Comparison of ENCODE assay signal across 1 cellular context in genomic region chr4:175470141-175470540, GRCh38.
TF ChIP-seq lines count a peak whose summit lies in the region.

No MANE protein-coding gene starts in this region.

TF ChIP-seq in IMR-90, 13 proteins besides CTCF, POLR2A, EP300 and RAD21:
- no peak for TF ChIP-seq SMC3 (IDR thresholded peaks at IDR 0.05; ENCODE audit: low read depth, low read length)
- no peak for TF ChIP-seq CEBPB (IDR thresholded peaks at IDR 0.05; ENCODE audit: low read depth, low read length)
- TF ChIP-seq MAZ (IDR thresholded peaks at IDR 0.05; ENCODE audit: borderline replicate concordance, low read depth, low read length) = no peak
- TF ChIP-seq RCOR1 (IDR thresholded peaks at IDR 0.05; ENCODE audit: insufficient replicate concordance, low read length) = no peak
- TF ChIP-seq USF2 (IDR thresholded peaks at IDR 0.05; ENCODE audit: low read depth, low read length) = no peak
- TF ChIP-seq CHD1 (IDR thresholded peaks at IDR 0.05; ENCODE audit: low read depth, low read length) = no peak
- TF ChIP-seq NFE2L2 (IDR thresholded peaks at IDR 0.05; ENCODE audit: low read depth, low read length) = no peak
- TF ChIP-seq RFX5 (IDR thresholded peaks at IDR 0.05; ENCODE audit: low read depth, low read length) = no peak
- TF ChIP-seq MXI1 (IDR thresholded peaks at IDR 0.05; ENCODE audit: borderline replicate concordance, low read depth, low read length) = no peak
- no peak for TF ChIP-seq ELK1 (IDR thresholded peaks at IDR 0.05; ENCODE audit: borderline replicate concordance, low read depth, low read length)
- no peak for TF ChIP-seq BHLHE40 (IDR thresholded peaks at IDR 0.05; ENCODE audit: low read depth, low read length)
- no peak for TF ChIP-seq FOS (IDR thresholded peaks at IDR 0.05; ENCODE audit: low read depth, low read length)
- no peak for TF ChIP-seq MAFK (IDR thresholded peaks at IDR 0.05; ENCODE audit: low read depth, low read length)
